In the genomic region with DNA sequence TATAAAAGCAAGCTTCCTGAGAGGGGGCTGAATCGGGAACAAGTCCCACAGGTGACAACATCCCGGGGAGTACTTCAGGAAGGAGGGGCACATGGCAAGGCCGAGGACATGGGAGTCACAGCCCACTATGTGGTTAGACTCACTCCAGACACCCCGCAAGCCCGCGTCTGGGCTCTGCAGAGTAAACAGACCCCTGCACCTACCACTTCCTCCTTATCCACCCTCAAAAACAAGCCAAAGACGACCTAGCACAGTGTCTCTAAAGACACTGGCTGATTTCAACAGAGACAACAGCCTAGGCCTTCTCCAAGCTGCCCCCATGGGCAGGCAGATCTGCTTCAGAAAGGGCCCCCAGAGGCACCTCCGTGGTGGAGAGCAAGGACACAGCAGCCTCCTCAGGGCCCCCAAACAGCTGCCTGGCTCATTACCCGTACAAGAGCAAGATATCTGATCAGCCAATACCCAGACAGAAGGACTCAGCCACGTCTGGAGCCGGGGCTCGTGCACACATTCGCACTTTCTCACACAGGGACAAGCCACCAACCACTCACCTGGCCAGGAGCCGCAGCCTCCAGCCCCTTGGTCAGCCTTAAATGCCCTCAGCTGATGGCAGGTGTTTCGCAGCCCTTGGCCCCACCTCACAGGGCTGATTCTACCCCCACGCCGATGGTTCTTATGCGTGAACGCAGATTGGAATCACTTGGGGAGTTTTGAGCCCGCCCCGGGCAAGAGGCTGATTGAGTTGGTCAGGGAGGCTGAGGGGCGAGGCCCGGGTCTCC, we compare ENCODE assay signal across 1 cellular context.
TF ChIP-seq lines count a peak whose summit lies in the region.

No MANE protein-coding gene starts in this region.

TF ChIP-seq in H1, 55 proteins besides CTCF, POLR2A, EP300 and RAD21:
- TF ChIP-seq EGR1 (IDR thresholded peaks at IDR 0.05; ENCODE audit: borderline replicate concordance, low read depth, low read length) (no peak), RNF2 (IDR thresholded peaks at IDR 0.05; ENCODE audit: borderline replicate concordance, low read depth, low read length, missing control alignments, poor library complexity, severe bottlenecking) (no peak), NRF1 (IDR thresholded peaks at IDR 0.05; ENCODE audit: low read depth, low read length) (no peak), BACH1 (IDR thresholded peaks at IDR 0.05; ENCODE audit: low read length) (no peak), SP2 (IDR thresholded peaks at IDR 0.05; ENCODE audit: low read length) (no peak), POU5F1 (IDR thresholded peaks at IDR 0.05; ENCODE audit: low read depth, low read length) (no peak), POLR2AphosphoS5 (IDR thresholded peaks at IDR 0.05; ENCODE audit: low read depth, low read length) (no peak), CREB1 (IDR thresholded peaks at IDR 0.05) (no peak), SP1 (IDR thresholded peaks at IDR 0.05; ENCODE audit: low read depth, low read length) (no peak), CTBP2 (IDR thresholded peaks at IDR 0.05; ENCODE audit: borderline replicate concordance, insufficient read depth, insufficient read length, low read length) (no peak), HDAC2 (IDR thresholded peaks at IDR 0.05; ENCODE audit: borderline replicate concordance in 1 of 2, low read depth in 2 of 2, low read length in 2 of 2) (no peak), CHD1 (IDR thresholded peaks at IDR 0.05; ENCODE audit: low read depth, low read length) (no peak), KDM5A (IDR thresholded peaks at IDR 0.05; ENCODE audit: low read length) (no peak), KDM4A (IDR thresholded peaks at IDR 0.05; ENCODE audit: low read depth, low read length, severe bottlenecking) (no peak), TCF12 (IDR thresholded peaks at IDR 0.05; ENCODE audit: low read depth, low read length) (no peak), FOSL1 (IDR thresholded peaks at IDR 0.05; ENCODE audit: insufficient read depth, low read depth, low read length) (no peak)
- TF ChIP-seq, protein P1, sequence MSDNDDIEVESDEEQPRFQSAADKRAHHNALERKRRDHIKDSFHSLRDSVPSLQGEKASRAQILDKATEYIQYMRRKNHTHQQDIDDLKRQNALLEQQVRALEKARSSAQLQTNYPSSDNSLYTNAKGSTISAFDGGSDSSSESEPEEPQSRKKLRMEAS (IDR thresholded peaks at IDR 0.05): no peak
- TF ChIP-seq, protein P2, sequence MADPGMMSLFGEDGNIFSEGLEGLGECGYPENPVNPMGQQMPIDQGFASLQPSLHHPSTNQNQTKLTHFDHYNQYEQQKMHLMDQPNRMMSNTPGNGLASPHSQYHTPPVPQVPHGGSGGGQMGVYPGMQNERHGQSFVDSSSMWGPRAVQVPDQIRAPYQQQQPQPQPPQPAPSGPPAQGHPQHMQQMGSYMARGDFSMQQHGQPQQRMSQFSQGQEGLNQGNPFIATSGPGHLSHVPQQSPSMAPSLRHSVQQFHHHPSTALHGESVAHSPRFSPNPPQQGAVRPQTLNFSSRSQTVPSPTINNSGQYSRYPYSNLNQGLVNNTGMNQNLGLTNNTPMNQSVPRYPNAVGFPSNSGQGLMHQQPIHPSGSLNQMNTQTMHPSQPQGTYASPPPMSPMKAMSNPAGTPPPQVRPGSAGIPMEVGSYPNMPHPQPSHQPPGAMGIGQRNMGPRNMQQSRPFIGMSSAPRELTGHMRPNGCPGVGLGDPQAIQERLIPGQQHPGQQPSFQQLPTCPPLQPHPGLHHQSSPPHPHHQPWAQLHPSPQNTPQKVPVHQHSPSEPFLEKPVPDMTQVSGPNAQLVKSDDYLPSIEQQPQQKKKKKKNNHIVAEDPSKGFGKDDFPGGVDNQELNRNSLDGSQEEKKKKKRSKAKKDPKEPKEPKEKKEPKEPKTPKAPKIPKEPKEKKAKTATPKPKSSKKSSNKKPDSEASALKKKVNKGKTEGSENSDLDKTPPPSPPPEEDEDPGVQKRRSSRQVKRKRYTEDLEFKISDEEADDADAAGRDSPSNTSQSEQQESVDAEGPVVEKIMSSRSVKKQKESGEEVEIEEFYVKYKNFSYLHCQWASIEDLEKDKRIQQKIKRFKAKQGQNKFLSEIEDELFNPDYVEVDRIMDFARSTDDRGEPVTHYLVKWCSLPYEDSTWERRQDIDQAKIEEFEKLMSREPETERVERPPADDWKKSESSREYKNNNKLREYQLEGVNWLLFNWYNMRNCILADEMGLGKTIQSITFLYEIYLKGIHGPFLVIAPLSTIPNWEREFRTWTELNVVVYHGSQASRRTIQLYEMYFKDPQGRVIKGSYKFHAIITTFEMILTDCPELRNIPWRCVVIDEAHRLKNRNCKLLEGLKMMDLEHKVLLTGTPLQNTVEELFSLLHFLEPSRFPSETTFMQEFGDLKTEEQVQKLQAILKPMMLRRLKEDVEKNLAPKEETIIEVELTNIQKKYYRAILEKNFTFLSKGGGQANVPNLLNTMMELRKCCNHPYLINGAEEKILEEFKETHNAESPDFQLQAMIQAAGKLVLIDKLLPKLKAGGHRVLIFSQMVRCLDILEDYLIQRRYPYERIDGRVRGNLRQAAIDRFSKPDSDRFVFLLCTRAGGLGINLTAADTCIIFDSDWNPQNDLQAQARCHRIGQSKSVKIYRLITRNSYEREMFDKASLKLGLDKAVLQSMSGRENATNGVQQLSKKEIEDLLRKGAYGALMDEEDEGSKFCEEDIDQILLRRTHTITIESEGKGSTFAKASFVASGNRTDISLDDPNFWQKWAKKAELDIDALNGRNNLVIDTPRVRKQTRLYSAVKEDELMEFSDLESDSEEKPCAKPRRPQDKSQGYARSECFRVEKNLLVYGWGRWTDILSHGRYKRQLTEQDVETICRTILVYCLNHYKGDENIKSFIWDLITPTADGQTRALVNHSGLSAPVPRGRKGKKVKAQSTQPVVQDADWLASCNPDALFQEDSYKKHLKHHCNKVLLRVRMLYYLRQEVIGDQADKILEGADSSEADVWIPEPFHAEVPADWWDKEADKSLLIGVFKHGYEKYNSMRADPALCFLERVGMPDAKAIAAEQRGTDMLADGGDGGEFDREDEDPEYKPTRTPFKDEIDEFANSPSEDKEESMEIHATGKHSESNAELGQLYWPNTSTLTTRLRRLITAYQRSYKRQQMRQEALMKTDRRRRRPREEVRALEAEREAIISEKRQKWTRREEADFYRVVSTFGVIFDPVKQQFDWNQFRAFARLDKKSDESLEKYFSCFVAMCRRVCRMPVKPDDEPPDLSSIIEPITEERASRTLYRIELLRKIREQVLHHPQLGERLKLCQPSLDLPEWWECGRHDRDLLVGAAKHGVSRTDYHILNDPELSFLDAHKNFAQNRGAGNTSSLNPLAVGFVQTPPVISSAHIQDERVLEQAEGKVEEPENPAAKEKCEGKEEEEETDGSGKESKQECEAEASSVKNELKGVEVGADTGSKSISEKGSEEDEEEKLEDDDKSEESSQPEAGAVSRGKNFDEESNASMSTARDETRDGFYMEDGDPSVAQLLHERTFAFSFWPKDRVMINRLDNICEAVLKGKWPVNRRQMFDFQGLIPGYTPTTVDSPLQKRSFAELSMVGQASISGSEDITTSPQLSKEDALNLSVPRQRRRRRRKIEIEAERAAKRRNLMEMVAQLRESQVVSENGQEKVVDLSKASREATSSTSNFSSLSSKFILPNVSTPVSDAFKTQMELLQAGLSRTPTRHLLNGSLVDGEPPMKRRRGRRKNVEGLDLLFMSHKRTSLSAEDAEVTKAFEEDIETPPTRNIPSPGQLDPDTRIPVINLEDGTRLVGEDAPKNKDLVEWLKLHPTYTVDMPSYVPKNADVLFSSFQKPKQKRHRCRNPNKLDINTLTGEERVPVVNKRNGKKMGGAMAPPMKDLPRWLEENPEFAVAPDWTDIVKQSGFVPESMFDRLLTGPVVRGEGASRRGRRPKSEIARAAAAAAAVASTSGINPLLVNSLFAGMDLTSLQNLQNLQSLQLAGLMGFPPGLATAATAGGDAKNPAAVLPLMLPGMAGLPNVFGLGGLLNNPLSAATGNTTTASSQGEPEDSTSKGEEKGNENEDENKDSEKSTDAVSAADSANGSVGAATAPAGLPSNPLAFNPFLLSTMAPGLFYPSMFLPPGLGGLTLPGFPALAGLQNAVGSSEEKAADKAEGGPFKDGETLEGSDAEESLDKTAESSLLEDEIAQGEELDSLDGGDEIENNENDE (IDR thresholded peaks at IDR 0.05; ENCODE audit: insufficient replicate concordance, low read length): no peak
